In the genomic region with DNA sequence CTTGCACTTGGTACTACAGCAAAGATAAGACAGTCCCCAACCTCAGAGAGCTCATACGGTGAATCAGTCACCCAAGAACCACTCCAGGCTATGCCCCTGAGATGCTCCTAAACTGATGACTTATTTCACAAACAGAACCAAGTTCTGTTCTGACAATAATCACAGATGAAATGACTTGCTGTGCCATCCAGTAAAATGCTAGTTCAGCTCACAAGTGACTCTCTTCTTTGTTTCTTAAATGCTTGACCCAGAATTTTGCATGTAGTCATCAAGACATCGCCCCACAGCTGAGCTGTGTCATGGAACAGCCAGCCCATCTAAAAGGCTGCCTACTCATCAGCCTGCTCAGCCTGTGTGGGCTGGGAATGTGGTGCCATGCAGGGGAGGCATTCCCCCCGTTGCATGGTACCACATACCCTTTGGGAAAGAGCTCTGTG, we compare ENCODE assay signal across 10 cellular contexts. TPM values are rescaled to one million over a fixed set of nuclear protein-coding genes. Genes with fewer than 3 reads are reported as not detected.
DNase-seq lines count a peak whose midpoint lies in the region; ATAC-seq lines count a peak whose summit lies in the region.
"Had no signal": no experiment of that assay in that cellular context is flagged by ENCODE, and none has a peak within 500 bp of the region (broad histone marks: within the 10 kb centered on the region; RNA-seq: fewer than 3 reads in every experiment).

No MANE protein-coding gene starts in this region.

- POLR2A ChIA-PET in activated CD4-positive, alpha-beta memory T cell treated with anti-CD3 and anti-CD28 coated beads, Interleukin-2, amount 10 ng/mL, durations not matched to agents 7 days and 5 days (lab: Charles Lee), result interaction anchor here (0.8 to 1.2 kb wide), 2 partner anchors 18 to 303 kb away, joined by 4 read pairs; a partner anchor contains a TSS
- POLR2A ChIA-PET in T-cell (lab: Charles Lee), result no interaction called here

- peak overlapping the region; percentile 11 for H3K27ac Mint-ChIP-seq in activated CD4-positive, alpha-beta memory T cell treated with anti-CD3 and anti-CD28 coated beads, Interleukin-2, amount 10 ng/mL, durations not matched to agents 7 days and 5 days
- H3K27ac Mint-ChIP-seq in effector memory CD8-positive, alpha-beta T cell, result no peak overlapping the region
- H3K27ac Mint-ChIP-seq in T-cell, result no peak overlapping the region

- H3K9me3 Mint-ChIP-seq in activated CD4-positive, alpha-beta memory T cell treated with anti-CD3 and anti-CD28 coated beads, Interleukin-2, amount 10 ng/mL, durations not matched to agents 7 days and 5 days, result no peaks in the 10 kb centered on the region
- H3K9me3 Mint-ChIP-seq in effector memory CD8-positive, alpha-beta T cell, result no peaks in the 10 kb centered on the region
- no peaks in the 10 kb centered on the region for H3K9me3 Mint-ChIP-seq in T-cell

- H3K4me3 Mint-ChIP-seq in activated CD4-positive, alpha-beta memory T cell treated with anti-CD3 and anti-CD28 coated beads, Interleukin-2, amount 10 ng/mL, durations not matched to agents 7 days and 5 days, result no peak overlapping the region
- no peak overlapping the region for H3K4me3 Mint-ChIP-seq in effector memory CD8-positive, alpha-beta T cell
- no peak overlapping the region for H3K4me3 Mint-ChIP-seq in T-cell

- peak; percentile 88 to 92 for ATAC-seq in activated CD4-positive, CD25-positive, alpha-beta regulatory T cell treated with anti-CD3 and anti-CD28 coated beads, Interleukin-2, amount 50 U/mL, for 24 hours
- ATAC-seq in HG02763 (IDR thresholded peaks at IDR 0.05; ENCODE audit: unreplicated experiment) (peak; percentile 49), T-cell (replicated peaks in 1 of 4) (no peak)
- no peak for ATAC-seq in effector memory CD8-positive, alpha-beta T cell (replicated peaks)

- no peak for DNase-seq in activated CD4-positive, CD25-positive, alpha-beta regulatory T cell (lab: John Stamatoyannopoulos, UW)
- DNase-seq in activated CD4-positive, alpha-beta memory T cell treated with anti-CD3 and anti-CD28 coated beads, Interleukin-2, amount 10 ng/mL, durations not matched to agents 7 days and 5 days, result peak; percentile 24
- DNase-seq in stimulated activated CD4-positive, alpha-beta T cell treated with anti-CD3 and anti-CD28 coated beads, Interleukin-1b, Interleukin-23, amount 100 ng/mL, for 48 hours, result peak; percentile 74
- no peak for DNase-seq in SHP77 treated with DMSO at 0.1 percent for 48 hours (lab: John Stamatoyannopoulos, UW)
- no peak for DNase-seq in effector memory CD8-positive, alpha-beta T cell
- DNase-seq in T-cell, result no peak
- DNase-seq: GDM1, T-helper 9 cell had no signal

- H3K4me1 Mint-ChIP-seq in activated CD4-positive, alpha-beta memory T cell treated with anti-CD3 and anti-CD28 coated beads, Interleukin-2, amount 10 ng/mL, durations not matched to agents 7 days and 5 days, result peaks cover 41% of the 10 kb centered on the region
- H3K4me1 Mint-ChIP-seq in effector memory CD8-positive, alpha-beta T cell (ENCODE audit: low read depth in 2 of 2), result peaks cover 0 to 1% of the 10 kb centered on the region in 2 donors
- H3K4me1 Mint-ChIP-seq in T-cell, result peaks cover 1 to 8% (median 4%) of the 10 kb centered on the region in 3 donors

- no peaks in the 10 kb centered on the region for H3K36me3 Mint-ChIP-seq in activated CD4-positive, alpha-beta memory T cell treated with anti-CD3 and anti-CD28 coated beads, Interleukin-2, amount 10 ng/mL, durations not matched to agents 7 days and 5 days (ENCODE audit: low read depth)
- no peaks in the 10 kb centered on the region for H3K36me3 Mint-ChIP-seq in effector memory CD8-positive, alpha-beta T cell (ENCODE audit: insufficient read depth)
- no peaks in the 10 kb centered on the region for H3K36me3 Mint-ChIP-seq in T-cell

- CTCF ChIA-PET in activated CD4-positive, alpha-beta memory T cell treated with anti-CD3 and anti-CD28 coated beads, Interleukin-2, amount 10 ng/mL, durations not matched to agents 7 days and 5 days (lab: Charles Lee), result interaction anchor here (0.8 kb wide), 1 partner anchor 220 kb away, joined by 3 read pairs; no protein-coding TSS in a partner anchor
- CTCF ChIA-PET in T-cell (lab: Charles Lee), result no interaction called here

- no peaks in the 10 kb centered on the region for H3K27me3 Mint-ChIP-seq in activated CD4-positive, alpha-beta memory T cell treated with anti-CD3 and anti-CD28 coated beads, Interleukin-2, amount 10 ng/mL, durations not matched to agents 7 days and 5 days
- H3K27me3 Mint-ChIP-seq in effector memory CD8-positive, alpha-beta T cell, result peaks cover 10 to 18% of the 10 kb centered on the region in 2 donors
- H3K27me3 Mint-ChIP-seq in T-cell, result peaks cover 0 to 6% of the 10 kb centered on the region in 2 donors

RNA-seq across cellular contexts. Expression of a gene that starts 6.1 kb away (rescaled TPM):
- 1 to 10 TPM; 6.7 to 6.8 TPM for total RNA-seq in activated CD4-positive, alpha-beta memory T cell treated with anti-CD3 and anti-CD28 coated beads, Interleukin-2, amount 10 ng/mL, durations not matched to agents 7 days and 5 days
- 1 to 10 TPM; 2.7 to 4.7 (median 3.8) TPM for total RNA-seq in T-cell

Comparison
In these comparisons a context has a peak if more than half of its experiments do, and no peak if none do; other contexts are left out.
1. ATAC-seq: peak in activated CD4-positive, CD25-positive, alpha-beta regulatory T cell treated with anti-CD3 and anti-CD28 coated beads, Interleukin-2, amount 50 U/mL, for 24 hours (2 of 2) and HG02763 (single experiment); none in effector memory CD8-positive, alpha-beta T cell (single experiment) and T-cell (0 of 4).
2. DNase-seq: peak in activated CD4-positive, alpha-beta memory T cell treated with anti-CD3 and anti-CD28 coated beads, Interleukin-2, amount 10 ng/mL, durations not matched to agents 7 days and 5 days (single experiment) and stimulated activated CD4-positive, alpha-beta T cell treated with anti-CD3 and anti-CD28 coated beads, Interleukin-1b, Interleukin-23, amount 100 ng/mL, for 48 hours (single experiment); none in activated CD4-positive, CD25-positive, alpha-beta regulatory T cell (0 of 4), SHP77 treated with DMSO at 0.1 percent for 48 hours (single experiment), effector memory CD8-positive, alpha-beta T cell (0 of 3) and T-cell (0 of 34).